In the genomic region with DNA sequence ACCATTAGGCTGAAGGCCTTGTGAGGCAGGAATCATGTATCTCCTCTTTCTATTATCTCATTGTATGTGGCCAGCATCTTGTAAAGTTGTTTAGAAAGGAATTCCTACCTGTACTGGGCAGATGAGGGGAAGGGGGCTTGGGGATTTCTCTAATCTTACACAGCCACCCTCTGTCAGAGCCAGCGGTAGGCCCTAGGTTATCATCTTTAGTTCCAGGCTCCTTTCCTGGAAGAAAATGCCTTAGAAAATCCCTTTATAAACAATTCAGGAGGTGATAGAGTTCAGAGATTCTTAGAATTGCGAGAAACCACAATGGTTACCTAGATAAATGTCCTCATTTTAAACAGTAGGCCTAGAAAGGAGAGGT, we compare ENCODE assay signal across 22 cellular contexts. TPM values are rescaled to one million over a fixed set of nuclear protein-coding genes. Genes with fewer than 3 reads are reported as not detected.
"Had no signal": no experiment of that assay in that cellular context is flagged by ENCODE, and none has a peak within 500 bp of the region (broad histone marks: within the 10 kb centered on the region; RNA-seq: fewer than 3 reads in every experiment).

No MANE protein-coding gene starts in this region.

- H3K36me3 Mint-ChIP-seq: immature natural killer cell; memory B cell; naive thymus-derived CD8-positive, alpha-beta T cell had no signal

- H3K27ac Mint-ChIP-seq: activated CD4-positive, alpha-beta T cell treated with anti-CD3 and anti-CD28 coated beads, Interleukin-2, amount 10 ng/mL, durations not matched to agents 24 days and 14 days; activated CD8-positive, alpha-beta T cell treated with anti-CD3 and anti-CD28 coated beads for 36 hours; activated naive CD4-positive, alpha-beta T cell treated with anti-CD3 and anti-CD28 coated beads for 36 hours; activated T-cell treated with anti-CD3 and anti-CD28 coated beads, Interleukin-2, amount 50 U/mL, for 24 hours; activated T-helper 2 cell treated with anti-CD3 and anti-CD28 coated beads, Interferon-gamma antibody, Interleukin-2, Interleukin-4, amounts not matched to agents 10 μg/mL and 5 μg/mL and 100 μg/mL, durations not matched to agents 14 hours and 24 hours and 36 hours; immature natural killer cell; memory B cell; naive thymus-derived CD8-positive, alpha-beta T cell had no signal

- H3K4me3 Mint-ChIP-seq: activated CD4-positive, alpha-beta T cell treated with anti-CD3 and anti-CD28 coated beads, Interleukin-2, amount 10 ng/mL, durations not matched to agents 24 days and 14 days; activated CD8-positive, alpha-beta T cell treated with anti-CD3 and anti-CD28 coated beads for 36 hours; activated naive CD4-positive, alpha-beta T cell treated with anti-CD3 and anti-CD28 coated beads for 36 hours; activated T-cell treated with anti-CD3 and anti-CD28 coated beads, Interleukin-2, amount 50 U/mL, for 24 hours; central memory CD8-positive, alpha-beta T cell; immature natural killer cell; memory B cell; naive thymus-derived CD8-positive, alpha-beta T cell; stimulated activated naive CD8-positive, alpha-beta T cell treated with anti-CD3 and anti-CD28 coated beads, Interleukin-15, amount 100 ng/mL, for 72 hours had no signal

- H3K9me3 ChIP-seq: esophagus squamous epithelium, heart right ventricle, mucosa of descending colon, ovary, upper lobe of right lung had no signal

- H3K4me1 ChIP-seq: esophagus squamous epithelium, upper lobe of right lung had no signal

- H3K4me3 ChIP-seq: coronary artery, esophagus squamous epithelium, heart right ventricle, mucosa of descending colon, ovary, upper lobe of right lung had no signal

- H3K36me3 ChIP-seq: esophagus squamous epithelium, heart right ventricle, ovary, upper lobe of right lung had no signal

- H3K4me1 Mint-ChIP-seq: activated CD4-positive, alpha-beta T cell treated with anti-CD3 and anti-CD28 coated beads, Interleukin-2, amount 10 ng/mL, durations not matched to agents 24 days and 14 days; central memory CD8-positive, alpha-beta T cell; immature natural killer cell; memory B cell; naive thymus-derived CD8-positive, alpha-beta T cell; stimulated activated naive CD8-positive, alpha-beta T cell treated with anti-CD3 and anti-CD28 coated beads, Interleukin-15, amount 100 ng/mL, for 72 hours had no signal

- H3K27me3 Mint-ChIP-seq: activated T-cell treated with anti-CD3 and anti-CD28 coated beads, Interleukin-2, amount 50 U/mL, for 24 hours; central memory CD8-positive, alpha-beta T cell had no signal

- DNase-seq: activated CD4-positive, alpha-beta T cell treated with anti-CD3 and anti-CD28 coated beads, Interleukin-2, amount 10 ng/mL, durations not matched to agents 24 days and 14 days; activated CD4-positive, CD25-positive, alpha-beta regulatory T cell; activated CD8-positive, alpha-beta T cell treated with anti-CD3 and anti-CD28 coated beads for 36 hours; activated naive CD4-positive, alpha-beta T cell treated with anti-CD3 and anti-CD28 coated beads for 36 hours; activated T-cell treated with anti-CD3 and anti-CD28 coated beads, Interleukin-2, amount 50 U/mL, for 24 hours; anterior cingulate cortex; effector CD4-positive, alpha-beta T cell; esophagus squamous epithelium; heart right ventricle; immature natural killer cell; left ventricle myocardium superior; naive thymus-derived CD8-positive, alpha-beta T cell; ovary; stimulated activated naive CD8-positive, alpha-beta T cell treated with anti-CD3 and anti-CD28 coated beads, Interleukin-15, amount 100 ng/mL, for 72 hours; T-helper 1 cell; T-helper 9 cell; upper lobe of right lung had no signal

- H3K27ac ChIP-seq: coronary artery, esophagus squamous epithelium, heart right ventricle, ovary, upper lobe of right lung had no signal

- ATAC-seq: activated CD8-positive, alpha-beta T cell treated with anti-CD3 and anti-CD28 coated beads for 36 hours; heart right ventricle; left ventricle myocardium superior; naive thymus-derived CD8-positive, alpha-beta T cell; stimulated activated naive CD8-positive, alpha-beta T cell treated with anti-CD3 and anti-CD28 coated beads, Interleukin-15, amount 100 ng/mL, for 72 hours; upper lobe of right lung had no signal

- H3K9me3 Mint-ChIP-seq: activated CD4-positive, alpha-beta T cell treated with anti-CD3 and anti-CD28 coated beads, Interleukin-2, amount 10 ng/mL, durations not matched to agents 24 days and 14 days; activated CD8-positive, alpha-beta T cell treated with anti-CD3 and anti-CD28 coated beads for 36 hours; activated naive CD4-positive, alpha-beta T cell treated with anti-CD3 and anti-CD28 coated beads for 36 hours; activated T-cell treated with anti-CD3 and anti-CD28 coated beads, Interleukin-2, amount 50 U/mL, for 24 hours; activated T-helper 2 cell treated with anti-CD3 and anti-CD28 coated beads, Interferon-gamma antibody, Interleukin-2, Interleukin-4, amounts not matched to agents 10 μg/mL and 5 μg/mL and 100 μg/mL, durations not matched to agents 14 hours and 24 hours and 36 hours; central memory CD8-positive, alpha-beta T cell; immature natural killer cell; memory B cell; naive thymus-derived CD8-positive, alpha-beta T cell; stimulated activated naive CD8-positive, alpha-beta T cell treated with anti-CD3 and anti-CD28 coated beads, Interleukin-15, amount 100 ng/mL, for 72 hours had no signal

- H3K27me3 ChIP-seq: esophagus squamous epithelium, heart right ventricle, ovary, upper lobe of right lung had no signal

RNA-seq across cellular contexts. Expression of a gene that starts 35.2 kb away (rescaled TPM):
- total RNA-seq: activated CD4-positive, alpha-beta T cell treated with anti-CD3 and anti-CD28 coated beads, Interleukin-2, amount 10 ng/mL, durations not matched to agents 24 days and 14 days; activated CD8-positive, alpha-beta T cell treated with anti-CD3 and anti-CD28 coated beads for 36 hours; activated naive CD4-positive, alpha-beta T cell treated with anti-CD3 and anti-CD28 coated beads for 36 hours; activated T-helper 2 cell treated with anti-CD3 and anti-CD28 coated beads, Interferon-gamma antibody, Interleukin-2, Interleukin-4, amounts not matched to agents 10 μg/mL and 5 μg/mL and 100 μg/mL, durations not matched to agents 14 hours and 24 hours and 36 hours; naive thymus-derived CD8-positive, alpha-beta T cell had no signal
- polyA plus RNA-seq: immature natural killer cell; naive thymus-derived CD8-positive, alpha-beta T cell had no signal
